18 cellular contexts compared by ENCODE assay signal in the genomic region with DNA sequence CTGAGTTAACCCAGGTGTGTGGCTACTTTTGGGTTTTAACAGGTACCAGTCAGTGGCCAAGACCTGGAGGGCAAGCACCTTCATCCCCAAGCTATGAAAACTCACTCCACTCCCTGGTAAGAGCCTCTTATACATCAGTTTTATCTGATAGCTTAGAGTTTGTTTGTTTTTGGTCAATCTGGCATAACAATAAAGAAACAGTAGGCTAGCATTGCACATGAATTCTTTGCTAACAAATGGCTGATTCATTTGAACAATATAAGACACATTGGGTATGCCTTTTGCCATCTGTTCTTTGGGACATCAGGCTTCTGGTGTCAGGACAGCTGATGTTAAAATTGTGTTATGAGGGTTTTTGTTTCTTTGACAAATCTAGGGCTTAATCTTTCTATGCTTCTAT.
A peak's percentile ranks its signal among the peaks of the same experiment; 100 is the strongest.
DNase-seq lines count a peak whose midpoint lies in the region; ATAC-seq and TF ChIP-seq lines count a peak whose summit lies in the region.
"Had no signal": no experiment of that assay in that cellular context is flagged by ENCODE, and none has a peak within 500 bp of the region (broad histone marks: within the 10 kb centered on the region; RNA-seq: fewer than 3 reads in every experiment).

No MANE protein-coding gene starts in this region.

- H3K4me2 ChIP-seq in osteoblast (ENCODE audit: insufficient read depth, low read length), result no peak overlapping the region

- peaks cover 14% of the 10 kb centered on the region for H3K4me1 ChIP-seq in osteoblast (ENCODE audit: insufficient read depth, low read length)
- H3K4me1 ChIP-seq: left lung, parathyroid adenoma had no signal

- H3K4me3 ChIP-seq in osteoblast (ENCODE audit: insufficient read depth, low read length) (no peak overlapping the region), WERI-Rb-1 (ENCODE audit: low read depth, low read length) (no peak overlapping the region)
- H3K4me3 ChIP-seq: left lung, mucosa of descending colon, thoracic aorta had no signal

- ATAC-seq in HG03159 (IDR thresholded peaks at IDR 0.05; ENCODE audit: unreplicated experiment), result no peak
- ATAC-seq: activated naive CD8-positive, alpha-beta T cell treated with anti-CD3 and anti-CD28 coated beads, Interleukin-2, amount 50 U/mL, for 24 hours; left lung; mucosa of descending colon had no signal

- H4K20me1 ChIP-seq in osteoblast (ENCODE audit: insufficient read depth, low read length), result no peaks in the 10 kb centered on the region

- H3K27ac ChIP-seq in osteoblast (ENCODE audit: low read depth, low read length), result peak overlapping the region; percentile 73
- no peak overlapping the region for H3K27ac ChIP-seq in WERI-Rb-1
- H3K27ac ChIP-seq: left lung, parathyroid adenoma, thoracic aorta had no signal

- no peak overlapping the region for H2AFZ ChIP-seq in osteoblast (ENCODE audit: low read length)
- H2AFZ ChIP-seq: parathyroid adenoma had no signal

- H3K79me2 ChIP-seq in osteoblast (ENCODE audit: insufficient read depth, low read length), result no peaks in the 10 kb centered on the region
- H3K79me2 ChIP-seq: parathyroid adenoma had no signal

- TF ChIP-seq CTCF in osteoblast (IDR thresholded peaks at IDR 0.05; ENCODE audit: extremely low read depth, low read depth, low read length) (no peak), WERI-Rb-1 (IDR thresholded peaks at IDR 0.05; ENCODE audit: low read depth, low read length) (no peak)

- no peaks in the 10 kb centered on the region for H3K9me3 ChIP-seq in osteoblast (ENCODE audit: low read depth, low read length)
- no peaks in the 10 kb centered on the region for H3K9me3 ChIP-seq in WERI-Rb-1 (ENCODE audit: severe bottlenecking)
- H3K9me3 ChIP-seq: left lung, mucosa of descending colon, thoracic aorta had no signal

- no peaks in the 10 kb centered on the region for H3K27me3 ChIP-seq in osteoblast (ENCODE audit: insufficient read depth, low read length)
- H3K27me3 ChIP-seq in WERI-Rb-1 (ENCODE audit: insufficient read depth, low read depth, severe bottlenecking), result no peaks in the 10 kb centered on the region
- H3K27me3 ChIP-seq: left lung had no signal

- DNase-seq in ELR (ENCODE audit: low read depth) (peak; percentile 25), NCI-H69 (lab: John Stamatoyannopoulos, UW) (peak; percentile 71), fibroblast of gingiva (ENCODE audit: low read depth) (peak; percentile 27), osteoblast (ENCODE audit: insufficient read length, low spot score, missing footprints) (no peak), WERI-Rb-1 (no peak), T1000 (lab: John Stamatoyannopoulos, UW) (no peak)
- DNase-seq in stimulated activated naive CD4-positive, alpha-beta T cell treated with Interleukin-2 at 50 U/mL for 16 hours (lab: John Stamatoyannopoulos, UW), result no peak
- DNase-seq: activated B cell treated with CpG ODN at 0.5 μM for 24 hours; activated naive CD8-positive, alpha-beta T cell treated with anti-CD3 and anti-CD28 coated beads, Interleukin-2, amount 50 U/mL, for 24 hours; caudate nucleus; KG1; left lung; mucosa of descending colon; NCI-H1417; small intestine had no signal

- H3K36me3 ChIP-seq in osteoblast (ENCODE audit: insufficient read depth, low read length), result peaks cover 26% of the 10 kb centered on the region
- peaks cover 87% of the 10 kb centered on the region for H3K36me3 ChIP-seq in WERI-Rb-1
- H3K36me3 ChIP-seq: thoracic aorta had no signal

Comparison
In these comparisons a context has a peak if more than half of its experiments do, and no peak if none do; other contexts are left out.
1. DNase-seq: peak in ELR (single experiment), NCI-H69 (single experiment) and fibroblast of gingiva (single experiment); none in osteoblast (single experiment), stimulated activated naive CD4-positive, alpha-beta T cell treated with Interleukin-2 at 50 U/mL for 16 hours (single experiment), WERI-Rb-1 (single experiment) and T1000 (single experiment).